In the genomic region with DNA sequence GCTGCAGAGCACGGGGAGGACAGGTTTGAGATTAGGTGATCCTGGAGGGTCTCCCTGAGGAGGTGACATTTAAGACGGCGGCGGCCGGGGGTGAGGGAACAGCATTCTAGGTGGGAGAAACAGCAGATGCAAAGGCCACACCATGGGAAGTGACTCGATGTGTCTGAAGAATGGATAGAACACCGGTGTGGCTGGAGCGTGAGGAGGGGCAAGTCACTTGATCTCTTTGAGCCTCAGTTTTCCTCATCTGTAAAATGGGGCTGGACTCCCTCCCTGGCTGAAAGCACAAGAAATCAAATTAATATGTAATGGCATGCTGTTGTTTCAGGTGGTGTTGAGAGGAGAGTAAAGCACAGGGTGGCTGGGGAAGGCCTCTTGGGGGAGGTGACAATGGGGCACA, we compare ENCODE assay signal across 19 cellular contexts. TPM values are rescaled to one million over a fixed set of nuclear protein-coding genes. Genes with fewer than 3 reads are reported as not detected.
DNase-seq lines count a peak whose midpoint lies in the region; ATAC-seq, FAIRE-seq and TF ChIP-seq lines count a peak whose summit lies in the region.
"Had no signal": no experiment of that assay in that cellular context is flagged by ENCODE, and none has a peak within 500 bp of the region (broad histone marks: within the 10 kb centered on the region; RNA-seq: fewer than 3 reads in every experiment).

No MANE protein-coding gene starts in this region.

- H3K79me2 ChIP-seq in K562 (ENCODE audit: control insufficient read depth, insufficient read depth, low read length) (no peaks in the 10 kb centered on the region), HepG2 (ENCODE audit: insufficient read depth, low read length) (no peaks in the 10 kb centered on the region)

- no peak overlapping the region for H2AFZ ChIP-seq in K562 (ENCODE audit: low read depth, low read length)
- H2AFZ ChIP-seq in HepG2 (ENCODE audit: low read length): no peak overlapping the region
- H2AFZ ChIP-seq: GM23338 had no signal

- H4K20me1 ChIP-seq in K562 (replicated peaks; ENCODE audit: control insufficient read depth, insufficient read depth, low read length) (no peaks in the 10 kb centered on the region), HepG2 (ENCODE audit: insufficient read depth, low read length) (no peaks in the 10 kb centered on the region)

- H3K9me3 Mint-ChIP-seq in type B pancreatic cell: peaks cover 14% of the 10 kb centered on the region
- H3K9me3 Mint-ChIP-seq: CD4-positive, alpha-beta T cell had no signal

- no peaks in the 10 kb centered on the region for H3K27me3 Mint-ChIP-seq in type B pancreatic cell
- H3K27me3 Mint-ChIP-seq: CD4-positive, alpha-beta T cell had no signal

- intact Hi-C loops in K562 (cut with micrococcal nuclease): no loop called here
- intact Hi-C loops in HepG2 (cut with micrococcal nuclease; ENCODE audit: unreplicated experiment): no loop called here

- H3K36me3 Mint-ChIP-seq in type B pancreatic cell: peaks cover 5% of the 10 kb centered on the region

- no peak for TF ChIP-seq CTCF in RWPE1 (conservative IDR thresholded peaks at IDR 0.05; ENCODE audit: low read depth)
- no peak for TF ChIP-seq CTCF in K562 (IDR thresholded peaks at IDR 0.05 in 2 of 3, conservative IDR thresholded peaks at IDR 0.05 in 1 of 3; ENCODE audit: insufficient read depth in 2 of 3, low read depth in 1 of 3, low read length in 3 of 3)
- TF ChIP-seq CTCF in HepG2 (CRISPR knock-in tag; IDR thresholded peaks at IDR 0.05): no peak
- no peak for TF ChIP-seq CTCF in type B pancreatic cell (conservative IDR thresholded peaks at IDR 0.05)

- TF ChIP-seq EP300 in K562 (IDR thresholded peaks at IDR 0.05; ENCODE audit: low read length) (no peak), HepG2 (IDR thresholded peaks at IDR 0.05; ENCODE audit: low read depth in 2 of 2, low read length in 2 of 2) (no peak), HepG2 (CRISPR knock-in tag; IDR thresholded peaks at IDR 0.05; ENCODE audit: borderline replicate concordance) (no peak)

- no peak overlapping the region for H3K4me2 ChIP-seq in K562 (ENCODE audit: insufficient read depth, low read length)
- H3K4me2 ChIP-seq in HepG2 (ENCODE audit: low read depth, low read length): no peak overlapping the region
- H3K4me2 ChIP-seq: A549, GM23338 had no signal

- WGBS in K562 (ENCODE audit: insufficient coverage, low coverage, missing lambda C conversion rate): 51% methylated on average over 8 of the region's 8 CpGs
- 83% methylated on average over 8 of the region's 8 CpGs for WGBS in HepG2 (ENCODE audit: low lambda C conversion rate)

- CTCF ChIA-PET in RWPE1 (lab: Yijun Ruan, JAX) (no interaction called here), K562 (lab: Yijun Ruan, JAX; ENCODE audit: low intra/inter-chr PET ratio) (no interaction called here), HepG2 (lab: Yijun Ruan, JAX; ENCODE audit: low intra/inter-chr PET ratio, low total read pairs) (no interaction called here)

- H3K36me3 ChIP-seq in K562 (ENCODE audit: control insufficient read depth, insufficient read depth, low read length): no peaks in the 10 kb centered on the region
- no peaks in the 10 kb centered on the region for H3K36me3 ChIP-seq in HepG2 (replicated peaks in 1 of 2; ENCODE audit: control insufficient read depth in 1 of 2, insufficient read depth in 2 of 2, low read length in 2 of 2)

- no peaks in the 10 kb centered on the region for H3K9me1 ChIP-seq in K562 (ENCODE audit: control insufficient read depth, insufficient read depth, low read length)

- in situ Hi-C loops in K562 (cut with MboI): no loop called here
- in situ Hi-C loops in HepG2 (cut with HindIII; ENCODE audit: extremely low pct_ligation_motif_present, low pct_unique_long_range_greater_than_20kb): no loop called here

- TF ChIP-seq RAD21 in K562 (CRISPR knock-in tag; conservative IDR thresholded peaks at IDR 0.05 in 1 of 2, IDR thresholded peaks at IDR 0.05 in 1 of 2): no peak
- no peak for TF ChIP-seq RAD21 in HepG2 (CRISPR knock-in tag; IDR thresholded peaks at IDR 0.05)

- no peak for TF ChIP-seq POLR2A in K562 (conservative IDR thresholded peaks at IDR 0.05)
- TF ChIP-seq POLR2A in HepG2 (IDR thresholded peaks at IDR 0.05; ENCODE audit: insufficient read depth in 1 of 2, low read depth in 2 of 2, low read length in 2 of 2): no peak

- H3K27me3 ChIP-seq in K562 (ENCODE audit: control insufficient read depth in 2 of 2, insufficient read depth in 2 of 2, low read length in 2 of 2) (0 out of 5 replicates have a peak, but pooled peaks cover 0 to 3% of the 10 kb centered on the region in 2 experiments), HepG2 (ENCODE audit: control insufficient read depth in 1 of 2, insufficient read depth in 2 of 2, low read length in 2 of 2) (peaks cover 4 to 14% of the 10 kb centered on the region in 2 experiments; a peak in 4 of 5 replicates)

- peaks cover 13 to 23% of the 10 kb centered on the region in 2 experiments for H3K4me1 ChIP-seq in K562 (replicated peaks in 1 of 2; ENCODE audit: control insufficient read depth in 2 of 2, insufficient read depth in 2 of 2, low read length in 2 of 2)
- H3K4me1 ChIP-seq in HepG2 (ENCODE audit: insufficient read depth, low read length): peaks cover 6% of the 10 kb centered on the region; the same call in 1 of the 2 replicates
- H3K4me1 ChIP-seq: Caco-2 had no signal

- ATAC-seq in K562: no peak
- no peak for ATAC-seq in HepG2
- no peak for ATAC-seq in GM21619 (IDR thresholded peaks at IDR 0.05; ENCODE audit: unreplicated experiment)
- no peak for ATAC-seq in HG03442 (IDR thresholded peaks at IDR 0.05; ENCODE audit: unreplicated experiment)
- ATAC-seq: A549 had no signal

- POLR2A ChIA-PET in RWPE1 (lab: Yijun Ruan, JAX; ENCODE audit: low non-redundant PET): no interaction called here
- POLR2A ChIA-PET in K562 (lab: Yijun Ruan, JAX): interaction anchor here (0.6 kb wide), 1 partner anchor 64 kb away, joined by 3 read pairs; no protein-coding TSS in a partner anchor
- POLR2A ChIA-PET in HepG2 (lab: Yijun Ruan, JAX): no interaction called here

- H3K4me3 ChIP-seq in K562 (no peak overlapping the region), HepG2 (replicated peaks in 1 of 3; ENCODE audit: insufficient read depth in 1 of 3, low read depth in 2 of 3, low read length in 3 of 3) (no peak overlapping the region)
- H3K4me3 ChIP-seq: A549, GM23338 had no signal

- H3K9me3 ChIP-seq in K562 (replicated peaks; ENCODE audit: control insufficient read depth, insufficient read depth, low read depth, low read length) (peaks cover 6% of the 10 kb centered on the region), HepG2 (ENCODE audit: low read length) (no peaks in the 10 kb centered on the region)

- peaks cover 18% of the 10 kb centered on the region for H3K4me1 Mint-ChIP-seq in type B pancreatic cell (ENCODE audit: unreplicated experiment)

- H3K27ac Mint-ChIP-seq in type B pancreatic cell: peak overlapping the region; percentile 55
- H3K27ac Mint-ChIP-seq: CD4-positive, alpha-beta T cell; GM23338; HFFc6 had no signal

- BruUV-seq in K562 (replicated peaks; lab: Mats Ljungman, UMichigan): no TSS peak
- BruUV-seq in HepG2 (replicated peaks; lab: Mats Ljungman, UMichigan): no TSS peak

- H3K27ac ChIP-seq in RWPE1: peak overlapping the region; percentile 79
- no peak overlapping the region for H3K27ac ChIP-seq in K562 (ENCODE audit: extremely low read depth, low read depth, low read length)
- H3K27ac ChIP-seq in HepG2 (ENCODE audit: extremely low read length, insufficient read depth, low read length): no peak overlapping the region
- H3K27ac ChIP-seq: A549, C4-2B had no signal

- no peak for FAIRE-seq in K562 (lab: Jason Lieb, UNC)
- FAIRE-seq in HepG2 (lab: Jason Lieb, UNC): no peak
- FAIRE-seq: A549, D721Med, G401.6, GM12891, GM19239 had no signal

- DNase-seq in RWPE1 (ENCODE audit: low spot score): no peak
- no peak for DNase-seq in K562 (ENCODE audit: extremely low read depth in 1 of 4, low spot score in 3 of 4)
- no peak for DNase-seq in HepG2 (ENCODE audit: low spot score)
- DNase-seq in type B pancreatic cell (ENCODE audit: extremely low spot score, unreplicated experiment): no peak
- DNase-seq in T-helper 9 cell: no peak
- DNase-seq: AML-193; Caco-2; CD4-positive, alpha-beta T cell; H7; HFFc6 had no signal

- no peak overlapping the region for H3K4me3 Mint-ChIP-seq in type B pancreatic cell
- H3K4me3 Mint-ChIP-seq: CD4-positive, alpha-beta T cell; GM23338; HFFc6 had no signal

- H3K9ac ChIP-seq in K562 (ENCODE audit: insufficient read depth in 1 of 2, low read depth in 2 of 2, low read length in 2 of 2) (no peak overlapping the region), HepG2 (ENCODE audit: insufficient read depth, low read depth, low read length) (no peak overlapping the region)

RNA-seq across cellular contexts. Expression of gene NCOR2, which starts 10.0 kb away (rescaled TPM):
- total RNA-seq in K562 (2011; cell fraction: chromatin; rRNA removed; ENCODE audit: low replicate concordance): 66.7 and 165 TPM in 2 replicates
- 51.9 and 54.2 TPM in 2 replicates for total RNA-seq in K562 (2011; cell fraction: nucleolus; rRNA removed)
- total RNA-seq in K562 (2011; cell fraction: nucleoplasm; rRNA removed): 57.6 and 83.1 TPM in 2 replicates
- total RNA-seq in K562 (2014; rRNA removed) (18.2 and 22.3 TPM in 2 replicates), K562 (2014; rRNA removed; fragmentation: Illumina TruSeq; extraction: Trizol) (2.8 and 4.1 TPM in 2 replicates), K562 (2015; rRNA removed; fragmentation: Illumina TruSeq; extraction: Trizol) (8.1 and 8.4 TPM in 2 replicates), K562 (2021) (124 and 126 TPM in 2 replicates), HepG2 (2016; rRNA removed; fragmentation: Illumina TruSeq; extraction: Trizol) (5.7 and 6.1 TPM in 2 replicates), type B pancreatic cell (ENCODE audit: low replicate concordance) (219 and 227 TPM in 2 replicates)
- polyA plus RNA-seq in K562 (2011; rRNA removed) (3.1 and 4.2 TPM in 2 replicates), K562 (2014; fragmentation: Illumina TruSeq; extraction: Trizol) (22.6 and 36.3 TPM in 2 replicates), K562 (2014; fragmentation: Nextera tagmentation; extraction: Ambion mirVana) (under 1 TPM; 0.18 to 0.20 TPM), K562 (2014; rRNA removed) (24.9 and 29.2 TPM in 2 replicates), HepG2 (2011; rRNA removed) (4.5 and 4.8 TPM in 2 replicates)
- 4.1 and 9.7 TPM in 2 replicates for polyA plus RNA-seq in K562 (2011; cell fraction: cytosol; rRNA removed)
- 20.4 and 29.6 TPM in 2 replicates for polyA plus RNA-seq in K562 (2011; cell fraction: nucleus; rRNA removed)
- 56.5 and 65.0 TPM in 2 replicates for polyA plus RNA-seq in K562 (2012)
- polyA minus RNA-seq in K562 (2011; rRNA and poly(A)+ RNA removed): 7.3 and 9.9 TPM in 2 replicates
- 27.1 and 60.8 TPM in 2 replicates for polyA minus RNA-seq in K562 (2011; cell fraction: cytosol; rRNA and poly(A)+ RNA removed)
- 18.8 and 19.2 TPM in 2 replicates for polyA minus RNA-seq in K562 (2011; cell fraction: nucleus; rRNA and poly(A)+ RNA removed)
- 10.5 and 12.4 TPM in 2 replicates for total RNA-seq in HepG2 (2016; cell fraction: cytosol; rRNA removed; fragmentation: Illumina TruSeq; extraction: Trizol; ENCODE audit: low read depth)
- 5.6 and 7.1 TPM in 2 replicates for total RNA-seq in HepG2 (2016; cell fraction: insoluble cytoplasmic fraction; rRNA removed; fragmentation: Illumina TruSeq; extraction: Trizol)
- 15.2 and 16.6 TPM in 2 replicates for total RNA-seq in HepG2 (2016; cell fraction: membrane; rRNA removed; fragmentation: Illumina TruSeq; extraction: Trizol)
- total RNA-seq in HepG2 (2016; cell fraction: nucleus; rRNA removed; fragmentation: Illumina TruSeq; extraction: Trizol): 12.4 and 13.1 TPM in 2 replicates
- polyA plus RNA-seq in HepG2 (2011; cell fraction: cytosol; rRNA removed): 2.8 and 4.1 TPM in 2 replicates
- polyA plus RNA-seq in HepG2 (2011; cell fraction: nucleus; rRNA removed): 30.4 and 39.4 TPM in 2 replicates
- 32.8 and 41.1 TPM in 2 replicates for polyA plus RNA-seq in HepG2 (2012)
- polyA plus RNA-seq in HepG2 (2016; cell fraction: cytosol; fragmentation: Illumina TruSeq; extraction: Trizol; ENCODE audit: low read depth): 2.8 and 3.1 TPM in 2 replicates
- 17.3 and 24.8 TPM in 2 replicates for polyA plus RNA-seq in HepG2 (2016; cell fraction: insoluble cytoplasmic fraction; fragmentation: Illumina TruSeq; extraction: Trizol; ENCODE audit: low read depth)
- 7.1 and 8.9 TPM in 2 replicates for polyA plus RNA-seq in HepG2 (2016; cell fraction: membrane; fragmentation: Illumina TruSeq; extraction: Trizol; ENCODE audit: low read depth)
- polyA plus RNA-seq in HepG2 (2016; cell fraction: nucleus; fragmentation: Illumina TruSeq; extraction: Trizol; ENCODE audit: insufficient read depth, low read depth): 43.0 and 54.1 TPM in 2 replicates
- polyA minus RNA-seq in HepG2 (2011; rRNA and poly(A)+ RNA removed; ENCODE audit: low replicate concordance): 21.9 and 23.2 TPM in 2 replicates
- polyA minus RNA-seq in HepG2 (2011; cell fraction: cytosol; rRNA and poly(A)+ RNA removed): 16.5 and 17.0 TPM in 2 replicates
- 20.9 and 22.6 TPM in 2 replicates for polyA minus RNA-seq in HepG2 (2011; cell fraction: nucleus; rRNA and poly(A)+ RNA removed)
